ENCODE assay signal across 2 cellular contexts in the genomic region with DNA sequence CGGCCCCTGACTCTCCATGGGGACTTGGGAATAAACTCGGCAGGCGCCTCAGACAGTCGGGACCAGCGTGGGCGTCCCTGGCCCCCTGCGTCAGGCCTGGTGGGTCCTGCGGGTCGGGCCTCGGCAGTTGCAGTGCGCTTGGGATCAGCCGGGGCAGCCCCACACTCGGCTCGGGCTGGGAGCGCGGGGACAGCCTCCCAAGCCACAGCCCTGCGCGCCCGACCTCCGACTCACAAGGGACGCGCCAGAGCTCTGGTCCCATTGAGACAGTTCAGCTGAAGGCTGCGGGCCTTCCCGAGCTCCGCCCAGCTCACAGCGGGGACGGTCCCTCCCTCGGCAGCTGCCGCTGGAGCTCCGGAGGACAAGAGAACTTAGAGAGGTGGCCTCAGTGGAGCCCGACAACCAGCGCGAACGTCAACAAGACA.
TF ChIP-seq lines count a peak whose summit lies in the region.

No MANE protein-coding gene starts in this region.

TF ChIP-seq in K562, 482 proteins besides CTCF, POLR2A, EP300 and RAD21:
- TF ChIP-seq MIER1 (IDR thresholded peaks at IDR 0.05; ENCODE audit: low read depth): no peak
- TF ChIP-seq ZBTB1 (CRISPR knock-in tag; IDR thresholded peaks at IDR 0.05; ENCODE audit: borderline replicate concordance, low read depth): no peak
- no peak for TF ChIP-seq PTTG1 (tag; IDR thresholded peaks at IDR 0.05; ENCODE audit: low read depth)
- TF ChIP-seq TOE1 (IDR thresholded peaks at IDR 0.05; ENCODE audit: borderline replicate concordance): no peak
- no peak for TF ChIP-seq TOE1 (CRISPR knock-in tag; IDR thresholded peaks at IDR 0.05; ENCODE audit: borderline replicate concordance, low read depth)
- no peak for TF ChIP-seq DDX20 (tag; IDR thresholded peaks at IDR 0.05; ENCODE audit: low read depth)
- TF ChIP-seq ZNF583 (CRISPR knock-in tag; IDR thresholded peaks at IDR 0.05): no peak
- no peak for TF ChIP-seq TAF15 (IDR thresholded peaks at IDR 0.05; ENCODE audit: low read depth, low read length)
- TF ChIP-seq, protein P1, sequence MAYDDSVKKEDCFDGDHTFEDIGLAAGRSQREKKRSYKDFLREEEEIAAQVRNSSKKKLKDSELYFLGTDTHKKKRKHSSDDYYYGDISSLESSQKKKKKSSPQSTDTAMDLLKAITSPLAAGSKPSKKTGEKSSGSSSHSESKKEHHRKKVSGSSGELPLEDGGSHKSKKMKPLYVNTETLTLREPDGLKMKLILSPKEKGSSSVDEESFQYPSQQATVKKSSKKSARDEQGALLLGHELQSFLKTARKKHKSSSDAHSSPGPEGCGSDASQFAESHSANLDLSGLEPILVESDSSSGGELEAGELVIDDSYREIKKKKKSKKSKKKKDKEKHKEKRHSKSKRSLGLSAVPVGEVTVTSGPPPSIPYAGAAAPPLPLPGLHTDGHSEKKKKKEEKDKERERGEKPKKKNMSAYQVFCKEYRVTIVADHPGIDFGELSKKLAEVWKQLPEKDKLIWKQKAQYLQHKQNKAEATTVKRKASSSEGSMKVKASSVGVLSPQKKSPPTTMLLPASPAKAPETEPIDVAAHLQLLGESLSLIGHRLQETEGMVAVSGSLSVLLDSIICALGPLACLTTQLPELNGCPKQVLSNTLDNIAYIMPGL (CRISPR knock-in tag; IDR thresholded peaks at IDR 0.05): no peak
- TF ChIP-seq, protein P2, sequence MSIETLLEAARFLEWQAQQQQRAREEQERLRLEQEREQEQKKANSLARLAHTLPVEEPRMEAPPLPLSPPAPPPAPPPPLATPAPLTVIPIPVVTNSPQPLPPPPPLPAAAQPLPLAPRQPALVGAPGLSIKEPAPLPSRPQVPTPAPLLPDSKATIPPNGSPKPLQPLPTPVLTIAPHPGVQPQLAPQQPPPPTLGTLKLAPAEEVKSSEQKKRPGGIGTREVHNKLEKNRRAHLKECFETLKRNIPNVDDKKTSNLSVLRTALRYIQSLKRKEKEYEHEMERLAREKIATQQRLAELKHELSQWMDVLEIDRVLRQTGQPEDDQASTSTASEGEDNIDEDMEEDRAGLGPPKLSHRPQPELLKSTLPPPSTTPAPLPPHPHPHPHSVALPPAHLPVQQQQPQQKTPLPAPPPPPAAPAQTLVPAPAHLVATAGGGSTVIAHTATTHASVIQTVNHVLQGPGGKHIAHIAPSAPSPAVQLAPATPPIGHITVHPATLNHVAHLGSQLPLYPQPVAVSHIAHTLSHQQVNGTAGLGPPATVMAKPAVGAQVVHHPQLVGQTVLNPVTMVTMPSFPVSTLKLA (conservative IDR thresholded peaks at IDR 0.05): no peak
- TF ChIP-seq ZNF41 (CRISPR knock-in tag; conservative IDR thresholded peaks at IDR 0.05): no peak
- no peak for TF ChIP-seq HDAC2 (IDR thresholded peaks at IDR 0.05)
- TF ChIP-seq, protein P3, sequence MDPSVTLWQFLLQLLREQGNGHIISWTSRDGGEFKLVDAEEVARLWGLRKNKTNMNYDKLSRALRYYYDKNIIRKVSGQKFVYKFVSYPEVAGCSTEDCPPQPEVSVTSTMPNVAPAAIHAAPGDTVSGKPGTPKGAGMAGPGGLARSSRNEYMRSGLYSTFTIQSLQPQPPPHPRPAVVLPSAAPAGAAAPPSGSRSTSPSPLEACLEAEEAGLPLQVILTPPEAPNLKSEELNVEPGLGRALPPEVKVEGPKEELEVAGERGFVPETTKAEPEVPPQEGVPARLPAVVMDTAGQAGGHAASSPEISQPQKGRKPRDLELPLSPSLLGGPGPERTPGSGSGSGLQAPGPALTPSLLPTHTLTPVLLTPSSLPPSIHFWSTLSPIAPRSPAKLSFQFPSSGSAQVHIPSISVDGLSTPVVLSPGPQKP (CRISPR knock-in tag; IDR thresholded peaks at IDR 0.05): no peak

TF ChIP-seq in HepG2, 621 proteins besides CTCF, POLR2A, EP300 and RAD21:
- TF ChIP-seq, protein P1 (CRISPR knock-in tag; IDR thresholded peaks at IDR 0.05; ENCODE audit: borderline replicate concordance in 1 of 2, low read depth in 1 of 2): no peak
- TF ChIP-seq XRCC5 (optimal IDR thresholded peaks at IDR 0.05; ENCODE audit: low read length) (no peak), ZNF33B (CRISPR knock-in tag; IDR thresholded peaks at IDR 0.05) (no peak), ZNF556 (CRISPR knock-in tag; IDR thresholded peaks at IDR 0.05; ENCODE audit: borderline replicate concordance) (no peak), ZBTB20 (CRISPR knock-in tag; IDR thresholded peaks at IDR 0.05; ENCODE audit: borderline replicate concordance, low read depth) (no peak), ZNF292 (CRISPR knock-in tag; IDR thresholded peaks at IDR 0.05; ENCODE audit: borderline replicate concordance, low read depth) (no peak)
- TF ChIP-seq, protein P4, sequence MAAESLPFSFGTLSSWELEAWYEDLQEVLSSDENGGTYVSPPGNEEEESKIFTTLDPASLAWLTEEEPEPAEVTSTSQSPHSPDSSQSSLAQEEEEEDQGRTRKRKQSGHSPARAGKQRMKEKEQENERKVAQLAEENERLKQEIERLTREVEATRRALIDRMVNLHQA (CRISPR knock-in tag; IDR thresholded peaks at IDR 0.05): no peak
- TF ChIP-seq, protein P5, sequence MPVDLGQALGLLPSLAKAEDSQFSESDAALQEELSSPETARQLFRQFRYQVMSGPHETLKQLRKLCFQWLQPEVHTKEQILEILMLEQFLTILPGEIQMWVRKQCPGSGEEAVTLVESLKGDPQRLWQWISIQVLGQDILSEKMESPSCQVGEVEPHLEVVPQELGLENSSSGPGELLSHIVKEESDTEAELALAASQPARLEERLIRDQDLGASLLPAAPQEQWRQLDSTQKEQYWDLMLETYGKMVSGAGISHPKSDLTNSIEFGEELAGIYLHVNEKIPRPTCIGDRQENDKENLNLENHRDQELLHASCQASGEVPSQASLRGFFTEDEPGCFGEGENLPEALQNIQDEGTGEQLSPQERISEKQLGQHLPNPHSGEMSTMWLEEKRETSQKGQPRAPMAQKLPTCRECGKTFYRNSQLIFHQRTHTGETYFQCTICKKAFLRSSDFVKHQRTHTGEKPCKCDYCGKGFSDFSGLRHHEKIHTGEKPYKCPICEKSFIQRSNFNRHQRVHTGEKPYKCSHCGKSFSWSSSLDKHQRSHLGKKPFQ (CRISPR knock-in tag; IDR thresholded peaks at IDR 0.05; ENCODE audit: insufficient replicate concordance): no peak
- TF ChIP-seq, protein P6, sequence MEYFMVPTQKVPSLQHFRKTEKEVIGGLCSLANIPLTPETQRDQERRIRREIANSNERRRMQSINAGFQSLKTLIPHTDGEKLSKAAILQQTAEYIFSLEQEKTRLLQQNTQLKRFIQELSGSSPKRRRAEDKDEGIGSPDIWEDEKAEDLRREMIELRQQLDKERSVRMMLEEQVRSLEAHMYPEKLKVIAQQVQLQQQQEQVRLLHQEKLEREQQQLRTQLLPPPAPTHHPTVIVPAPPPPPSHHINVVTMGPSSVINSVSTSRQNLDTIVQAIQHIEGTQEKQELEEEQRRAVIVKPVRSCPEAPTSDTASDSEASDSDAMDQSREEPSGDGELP (IDR thresholded peaks at IDR 0.05; ENCODE audit: borderline replicate concordance, low read depth): no peak
- TF ChIP-seq, protein P7, sequence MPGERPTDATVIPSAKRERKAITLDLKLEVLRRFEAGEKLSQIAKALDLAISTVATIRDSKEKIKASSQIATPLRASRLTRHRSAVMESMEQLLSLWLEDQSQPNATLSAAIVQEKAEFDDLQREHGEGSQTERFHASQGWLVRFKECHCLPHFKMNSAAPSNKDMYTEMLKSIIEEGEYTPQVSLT (CRISPR knock-in tag; IDR thresholded peaks at IDR 0.05; ENCODE audit: borderline replicate concordance, low read depth): no peak
- TF ChIP-seq, protein P8, sequence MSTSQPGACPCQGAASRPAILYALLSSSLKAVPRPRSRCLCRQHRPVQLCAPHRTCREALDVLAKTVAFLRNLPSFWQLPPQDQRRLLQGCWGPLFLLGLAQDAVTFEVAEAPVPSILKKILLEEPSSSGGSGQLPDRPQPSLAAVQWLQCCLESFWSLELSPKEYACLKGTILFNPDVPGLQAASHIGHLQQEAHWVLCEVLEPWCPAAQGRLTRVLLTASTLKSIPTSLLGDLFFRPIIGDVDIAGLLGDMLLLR (CRISPR knock-in tag; IDR thresholded peaks at IDR 0.05): no peak
